In the genomic region with DNA sequence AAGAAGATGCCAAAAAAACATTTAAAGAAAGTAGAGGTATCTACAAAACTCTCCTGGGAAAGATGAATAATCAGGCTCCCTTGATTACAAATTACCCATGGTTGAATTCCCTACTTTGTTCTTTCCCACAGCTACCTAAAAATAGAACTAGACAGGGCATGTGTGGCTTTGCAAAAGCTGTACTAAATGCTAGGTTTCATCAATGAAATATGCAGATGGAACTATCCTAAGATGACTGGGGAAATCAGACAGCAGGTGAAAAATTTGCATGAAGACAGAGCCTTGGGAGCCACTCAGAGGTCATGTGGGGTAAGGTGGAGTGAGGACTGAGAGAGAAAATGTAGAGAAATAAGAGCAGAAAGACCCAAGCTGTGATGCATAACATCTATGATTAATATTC, we compare ENCODE assay signal across 20 cellular contexts. TPM values are rescaled to one million over a fixed set of nuclear protein-coding genes. Genes with fewer than 3 reads are reported as not detected.
DNase-seq lines count a peak whose midpoint lies in the region; ATAC-seq and TF ChIP-seq lines count a peak whose summit lies in the region.
"Had no signal": no experiment of that assay in that cellular context is flagged by ENCODE, and none has a peak within 500 bp of the region (broad histone marks: within the 10 kb centered on the region; RNA-seq: fewer than 3 reads in every experiment).

No MANE protein-coding gene starts in this region.

- peaks cover 66% of the 10 kb centered on the region for H3K4me1 Mint-ChIP-seq in HFFc6 (ENCODE audit: low read depth)
- H3K4me1 Mint-ChIP-seq: activated naive CD8-positive, alpha-beta T cell treated with anti-CD3 and anti-CD28 coated beads for 36 hours; central memory CD8-positive, alpha-beta T cell had no signal

- peaks cover 19% of the 10 kb centered on the region for H3K9me3 Mint-ChIP-seq in HFFc6
- H3K9me3 Mint-ChIP-seq: central memory CD8-positive, alpha-beta T cell had no signal

- no peak overlapping the region for H3K4me3 ChIP-seq in retinal pigment epithelial cell (ENCODE audit: low read length)

- ATAC-seq in GM18873 (IDR thresholded peaks at IDR 0.05; ENCODE audit: low FRiP score, unreplicated experiment) (no peak), GM18858 (IDR thresholded peaks at IDR 0.05; ENCODE audit: unreplicated experiment) (no peak)
- ATAC-seq: activated CD8-positive, alpha-beta T cell treated with anti-CD3 and anti-CD28 coated beads, Interleukin-2, amount 10 ng/mL, durations not matched to agents 7 days and 5 days; activated T-cell treated with anti-CD3 and anti-CD28 coated beads, Interleukin-2, amount 50 U/mL, for 72 hours; HepG2 had no signal

- TF ChIP-seq CTCF in HFFc6 (IDR thresholded peaks at IDR 0.05) (no peak), retinal pigment epithelial cell (conservative IDR thresholded peaks at IDR 0.05; ENCODE audit: low read depth, low read length) (no peak)

- peaks cover 4% of the 10 kb centered on the region for H3K27me3 Mint-ChIP-seq in HFFc6 (ENCODE audit: insufficient read depth)
- H3K27me3 Mint-ChIP-seq: activated naive CD8-positive, alpha-beta T cell treated with anti-CD3 and anti-CD28 coated beads for 36 hours had no signal

- peak overlapping the region; percentile 70 for H3K4me3 Mint-ChIP-seq in HFFc6
- H3K4me3 Mint-ChIP-seq: activated CD8-positive, alpha-beta T cell treated with anti-CD3 and anti-CD28 coated beads, Interleukin-2, amount 10 ng/mL, durations not matched to agents 7 days and 5 days; activated naive CD8-positive, alpha-beta T cell treated with anti-CD3 and anti-CD28 coated beads for 36 hours; activated T-cell treated with anti-CD3 and anti-CD28 coated beads, Interleukin-2, amount 50 U/mL, for 72 hours; central memory CD8-positive, alpha-beta T cell had no signal

- peak overlapping the region; percentile 98 for H3K27ac Mint-ChIP-seq in HFFc6
- H3K27ac Mint-ChIP-seq: activated CD8-positive, alpha-beta T cell treated with anti-CD3 and anti-CD28 coated beads, Interleukin-2, amount 10 ng/mL, durations not matched to agents 7 days and 5 days; activated naive CD8-positive, alpha-beta T cell treated with anti-CD3 and anti-CD28 coated beads for 36 hours; activated T-cell treated with anti-CD3 and anti-CD28 coated beads, Interleukin-2, amount 50 U/mL, for 72 hours had no signal

- DNase-seq in HFFc6, result peak; percentile 54
- peak; percentile 22 for DNase-seq in SW480 (ENCODE audit: low spot score)
- DNase-seq in fibroblast of gingiva (ENCODE audit: low read depth), result peak; percentile 23
- peak; percentile 49 for DNase-seq in retinal pigment epithelial cell (ENCODE audit: low read depth)
- DNase-seq in activated CD4-positive, alpha-beta T cell treated with anti-CD3 and anti-CD28 coated beads for 1 hour, result no peak
- DNase-seq: activated CD8-positive, alpha-beta T cell treated with anti-CD3 and anti-CD28 coated beads, Interleukin-2, amount 10 ng/mL, durations not matched to agents 7 days and 5 days; activated naive CD8-positive, alpha-beta T cell treated with anti-CD3 and anti-CD28 coated beads for 36 hours; activated T-cell treated with anti-CD3 and anti-CD28 coated beads, Interleukin-2, amount 50 U/mL, for 72 hours; NCI-H1048; NCI-H2107; stimulated activated CD4-positive, alpha-beta T cell treated with anti-CD3 and anti-CD28 coated beads, Interleukin-4, amount 100 ng/mL, for 24 hours; substantia nigra; T-helper 1 cell; WERI-Rb-1 had no signal

- peaks cover 66% of the 10 kb centered on the region for H3K36me3 Mint-ChIP-seq in HFFc6 (ENCODE audit: low read depth)

RNA-seq across cellular contexts. Expression of a gene that starts 14.7 kb away (rescaled TPM):
- total RNA-seq in HFFc6 (2021; fragmentation: NEBNext Ultra II Directional; extraction: Animal tissue kit (Norgen Biotek cat#: 25700)), result 100 to 1,000 TPM in 5 of 6 experiments, 10 to 100 TPM in 1; 79.1 to 148 (median 132) TPM
- total RNA-seq: HepG2 had no signal

RNA-seq across cellular contexts. Expression of a gene that starts 40.7 kb away (rescaled TPM):
- not detected for total RNA-seq in HFFc6 (2021; fragmentation: NEBNext Ultra II Directional; extraction: Animal tissue kit (Norgen Biotek cat#: 25700))
- total RNA-seq: activated naive CD8-positive, alpha-beta T cell treated with anti-CD3 and anti-CD28 coated beads for 36 hours; activated T-cell treated with anti-CD3 and anti-CD28 coated beads, Interleukin-2, amount 50 U/mL, for 72 hours; HepG2; liver; skeletal muscle tissue had no signal

RNA-seq across cellular contexts. Expression of a gene that starts 43.1 kb away (rescaled TPM):
- total RNA-seq in HFFc6 (2021; fragmentation: NEBNext Ultra II Directional; extraction: Animal tissue kit (Norgen Biotek cat#: 25700)), result not detected
- total RNA-seq: activated CD8-positive, alpha-beta T cell treated with anti-CD3 and anti-CD28 coated beads, Interleukin-2, amount 10 ng/mL, durations not matched to agents 7 days and 5 days; HepG2; liver; skeletal muscle tissue had no signal

RNA-seq across cellular contexts. Expression of a gene that starts 47.0 kb away (rescaled TPM):
- 10 to 100 TPM; 15.4 to 25.5 (median 18.0) TPM for total RNA-seq in HFFc6 (2021; fragmentation: NEBNext Ultra II Directional; extraction: Animal tissue kit (Norgen Biotek cat#: 25700))
